Comparison of ENCODE assay signal across 3 cellular contexts in genomic region chr5:166503506-166503905, GRCh38.
"Had no signal": no experiment of that assay in that cellular context is flagged by ENCODE, and none has a peak within 500 bp of the region (broad histone marks: within the 10 kb centered on the region; RNA-seq: fewer than 3 reads in every experiment).

No MANE protein-coding gene starts in this region.

- ATAC-seq: GM12878 had no signal

- H3K4me3 ChIP-seq: GM12878 had no signal

- DNase-seq: GDM1, GF-D8 had no signal
